23 cellular contexts compared by ENCODE assay signal in the genomic region with DNA sequence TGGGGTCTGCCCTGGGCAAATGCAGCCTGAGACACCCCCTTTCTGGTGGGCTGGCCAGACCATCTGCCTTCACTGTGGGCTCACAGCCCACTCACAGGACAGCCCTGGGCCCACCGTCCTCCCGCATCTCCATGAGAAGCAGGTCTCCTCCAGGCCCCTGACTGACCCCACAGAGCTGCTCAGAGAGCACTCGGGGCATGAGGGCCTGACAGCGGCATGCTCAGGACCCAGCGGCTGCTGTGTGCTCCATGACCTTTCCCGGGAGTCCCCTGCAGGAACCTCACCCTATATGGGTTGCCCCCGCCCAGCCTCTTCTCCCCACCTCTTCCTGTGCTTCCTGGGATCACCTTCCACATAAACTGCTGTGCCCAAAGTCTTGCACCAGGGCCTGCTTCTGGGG.
DNase-seq lines count a peak whose midpoint lies in the region; ATAC-seq, FAIRE-seq and TF ChIP-seq lines count a peak whose summit lies in the region.
"Had no signal": no experiment of that assay in that cellular context is flagged by ENCODE, and none has a peak within 500 bp of the region (broad histone marks: within the 10 kb centered on the region; RNA-seq: fewer than 3 reads in every experiment).

No MANE protein-coding gene starts in this region.

- H3K36me3 ChIP-seq in BLaER1 (no peaks in the 10 kb centered on the region), H1 (ENCODE audit: control insufficient read depth in 2 of 4, insufficient read depth in 4 of 4, low read length in 3 of 4) (no peaks in the 10 kb centered on the region), spleen (no peaks in the 10 kb centered on the region), kidney (ENCODE audit: control insufficient read depth in 1 of 2, insufficient read depth in 2 of 2, low read length in 2 of 2) (no peaks in the 10 kb centered on the region)
- H3K36me3 ChIP-seq in BLaER1 treated with 17β-estradiol and CSF1 and Interleukin-3, amounts not matched to agents 10 nM and 100 nM, result no peaks in the 10 kb centered on the region
- H3K36me3 ChIP-seq: BE2C had no signal

- no peak for TF ChIP-seq EP300 in H1 (IDR thresholded peaks at IDR 0.05; ENCODE audit: borderline replicate concordance in 1 of 2, low read depth in 2 of 2, low read length in 2 of 2)

- no peaks in the 10 kb centered on the region for H3K27me3 ChIP-seq in BLaER1
- peaks cover 0 to 15% (median 0%) of the 10 kb centered on the region in 11 experiments; a peak in 3 of 22 replicates for H3K27me3 ChIP-seq in BLaER1 treated with 17β-estradiol and CSF1 and Interleukin-3, amounts not matched to agents 10 nM and 100 nM
- H3K27me3 ChIP-seq in H1 (replicated peaks in 1 of 4; ENCODE audit: control insufficient read depth in 3 of 4, extremely low read depth in 1 of 4, insufficient read depth in 3 of 4, low read length in 3 of 4), result no peaks in the 10 kb centered on the region
- peaks cover 0 to 5% (median 0%) of the 10 kb centered on the region in 7 donors for H3K27me3 ChIP-seq in spleen (replicated peaks in 1 of 7)
- H3K27me3 ChIP-seq: BE2C had no signal

- DNase-seq in H1 (ENCODE audit: low read depth in 1 of 2, low spot score in 2 of 2) (no peak), spleen (peak; percentile 71), kidney (no peak), hypothalamus (lab: John Stamatoyannopoulos, UW) (no peak)
- DNase-seq: ACHN; BE2C; CD4-positive, CD25-positive, alpha-beta regulatory T cell; CD8-positive, alpha-beta memory T cell; COR-L47; DMS 273 treated with DMSO at 0.1 percent for 48 hours; DMS53; DND-41; EL; GOT3; H9; IMR-90 had no signal

- H4K5ac ChIP-seq in H1 (ENCODE audit: insufficient read length, low read depth, low read length), result no peak overlapping the region

- H3K23me2 ChIP-seq in H1 (ENCODE audit: low read depth, low read length), result no peaks in the 10 kb centered on the region

- H4K8ac ChIP-seq in H1 (ENCODE audit: extremely low read depth, insufficient read depth, low read length), result peak overlapping the region; percentile 1; the same call in 1 of the 2 replicates

- FAIRE-seq in H1 (lab: Jason Lieb, UNC) (no peak), kidney (lab: Jason Lieb, UNC) (no peak)
- FAIRE-seq: A204.1, GM12878, K562 had no signal

- no peaks in the 10 kb centered on the region for H3K79me2 ChIP-seq in H1 (ENCODE audit: control insufficient read depth in 1 of 2, insufficient read depth in 2 of 2, low read length in 2 of 2)

- POLR2A ChIA-PET in H1 (lab: Charles Lee; ENCODE audit: partially characterized antibody), result no interaction called here

- no peak for ATAC-seq in HG03469 (IDR thresholded peaks at IDR 0.05; ENCODE audit: unreplicated experiment)
- ATAC-seq: GM12878, K562 had no signal

- peak overlapping the region; percentile 80 for H3K27ac ChIP-seq in BLaER1
- H3K27ac ChIP-seq in BLaER1 treated with 17β-estradiol and CSF1 and Interleukin-3, amounts not matched to agents 10 nM and 100 nM, result peak overlapping the region in 4 of 11 experiments; percentile 51 to 68 (median 56); a peak in 6 of 22 replicates
- H3K27ac ChIP-seq in H1 (ENCODE audit: low read depth, low read length), result no peak overlapping the region
- H3K27ac ChIP-seq in spleen, result no peak overlapping the region
- no peak overlapping the region for H3K27ac ChIP-seq in kidney (ENCODE audit: low read depth in 2 of 2, low read length in 2 of 2)
- H3K27ac ChIP-seq: HL-60 had no signal

- H2AFZ ChIP-seq in H1 (ENCODE audit: low read length), result no peak overlapping the region

- H2BK20ac ChIP-seq in H1 (ENCODE audit: low read length), result no peak overlapping the region

- H3K56ac ChIP-seq in H1 (replicated peaks; ENCODE audit: insufficient read length, low read depth, low read length), result no peak overlapping the region

- no peak overlapping the region for H2BK12ac ChIP-seq in H1 (ENCODE audit: low read depth, low read length)

- H3K4me1 ChIP-seq in BLaER1, result peaks cover 100% of the 10 kb centered on the region
- H3K4me1 ChIP-seq in BLaER1 treated with 17β-estradiol and CSF1 and Interleukin-3, amounts not matched to agents 10 nM and 100 nM, result peaks cover 57 to 100% (median 100%) of the 10 kb centered on the region in 10 experiments
- peaks cover 0 to 9% (median 5%) of the 10 kb centered on the region in 4 experiments; a peak in 3 of 7 replicates for H3K4me1 ChIP-seq in H1 (replicated peaks in 1 of 4; ENCODE audit: control insufficient read depth in 3 of 4, insufficient read depth in 4 of 4, low read length in 3 of 4)
- peaks cover 0 to 8% (median 0%) of the 10 kb centered on the region in 6 donors for H3K4me1 ChIP-seq in spleen
- H3K4me1 ChIP-seq in kidney (ENCODE audit: control insufficient read depth in 1 of 2, insufficient read depth in 1 of 2, low read depth in 1 of 2, low read length in 2 of 2), result no peaks in the 10 kb centered on the region
- H3K4me1 ChIP-seq: BE2C had no signal

- H3K9ac ChIP-seq in BLaER1 (peak overlapping the region; percentile 63), H1 (replicated peaks in 1 of 4; ENCODE audit: extremely low read depth in 1 of 4, low read depth in 3 of 4, low read length in 3 of 4) (no peak overlapping the region), kidney (ENCODE audit: low read length in 2 of 2) (no peak overlapping the region)
- peak overlapping the region in 4 of 11 experiments; percentile 13 to 55 (median 42); a peak in 6 of 22 replicates for H3K9ac ChIP-seq in BLaER1 treated with 17β-estradiol and CSF1 and Interleukin-3, amounts not matched to agents 10 nM and 100 nM

- H2BK5ac ChIP-seq in H1 (ENCODE audit: low read depth, low read length), result no peak overlapping the region

- no peak overlapping the region for H4K91ac ChIP-seq in H1 (replicated peaks; ENCODE audit: insufficient read length, low read length)

- H3K18ac ChIP-seq in H1 (ENCODE audit: extremely low read depth, low read length), result no peak overlapping the region

- no peaks in the 10 kb centered on the region for H3K9me3 ChIP-seq in BLaER1
- H3K9me3 ChIP-seq in BLaER1 treated with 17β-estradiol and CSF1 and Interleukin-3, amounts not matched to agents 10 nM and 100 nM (replicated peaks in 1 of 11), result no peaks in the 10 kb centered on the region
- no peaks in the 10 kb centered on the region for H3K9me3 ChIP-seq in H1 (ENCODE audit: insufficient read depth in 2 of 2, low read depth in 1 of 2, low read length in 1 of 2)
- no peaks in the 10 kb centered on the region for H3K9me3 ChIP-seq in spleen
- no peaks in the 10 kb centered on the region for H3K9me3 ChIP-seq in kidney (ENCODE audit: control insufficient read depth in 1 of 2, low read length in 2 of 2)
- H3K9me3 ChIP-seq: BE2C had no signal

- H3K4me3 ChIP-seq in BLaER1 (no peak overlapping the region; the same call in 1 of the 2 replicates), H1 (ENCODE audit: extremely low read depth in 1 of 4, insufficient read depth in 2 of 4, low read depth in 3 of 4, low read length in 4 of 4) (no peak overlapping the region), spleen (no peak overlapping the region), kidney (ENCODE audit: low read length in 2 of 2) (no peak overlapping the region)
- peak overlapping the region in 1 of 10 experiments; percentile 17; a peak in 1 of 20 replicates for H3K4me3 ChIP-seq in BLaER1 treated with 17β-estradiol and CSF1 and Interleukin-3, amounts not matched to agents 10 nM and 100 nM
- H3K4me3 ChIP-seq: GM12878, K562 had no signal

- H2AK5ac ChIP-seq in H1 (ENCODE audit: low read depth, low read length), result no peak overlapping the region

- no peak overlapping the region for H3K14ac ChIP-seq in H1 (ENCODE audit: insufficient read length)

- intact Hi-C loops in spleen (cut with DNase I; ENCODE audit: low total_unique reads), result no loop called here
- intact Hi-C loops in kidney (cut with DNase I), result no loop called here

- no peaks in the 10 kb centered on the region for H3K79me1 ChIP-seq in H1 (ENCODE audit: low read depth, low read length)

- TF ChIP-seq RAD21 in H1 (IDR thresholded peaks at IDR 0.05 in 1 of 2, conservative IDR thresholded peaks at IDR 0.05 in 1 of 2; ENCODE audit: low read depth in 2 of 2, low read length in 2 of 2), result no peak

- no peak overlapping the region for H2BK120ac ChIP-seq in H1 (replicated peaks; ENCODE audit: low read depth, low read length)

- peak overlapping the region; percentile 89 for H3K4me2 ChIP-seq in BLaER1
- peak overlapping the region; percentile 74 to 94 (median 84); a peak in 21 of 22 replicates for H3K4me2 ChIP-seq in BLaER1 treated with 17β-estradiol and CSF1 and Interleukin-3, amounts not matched to agents 10 nM and 100 nM
- H3K4me2 ChIP-seq in H1 (ENCODE audit: insufficient read depth in 1 of 2, low read depth in 2 of 2, low read length in 2 of 2), result no peak overlapping the region

- WGBS in H1 (ENCODE audit: extremely low coverage in 1 of 2, insufficient coverage in 1 of 2, insufficient read length in 1 of 2, insufficient replicate concordance in 2 of 2, low coverage in 1 of 2, low lambda C conversion rate in 2 of 2, missing lambda C conversion rate in 1 of 2), 2 experiments, result 87% methylated on average over 5 of the region's 7 CpGs; no CpG with 5 or more reads in 1 of the 2 experiments
- WGBS in spleen, 5 donors, result 85 to 94% (median 91%) methylated on average over 6 to 7 of the region's 7 CpGs

- no peak overlapping the region for H3K4ac ChIP-seq in H1 (replicated peaks; ENCODE audit: insufficient read length, low read depth, low read length)

- CTCF ChIA-PET in H1 (lab: Charles Lee; ENCODE audit: partially characterized antibody), result interaction anchor here (0.7 kb wide), 1 partner anchor 14 kb away, joined by 3 read pairs; no protein-coding TSS in a partner anchor

- no peak for TF ChIP-seq POLR2A in H1 (IDR thresholded peaks at IDR 0.05; ENCODE audit: control extremely low read depth in 1 of 2, low read depth in 2 of 2, low read length in 2 of 2)
- no peak for TF ChIP-seq POLR2A in spleen (IDR thresholded peaks at IDR 0.05)

- no peak overlapping the region for H2BK15ac ChIP-seq in H1 (ENCODE audit: low read length)

- no peak overlapping the region for H3K23ac ChIP-seq in H1 (ENCODE audit: insufficient read length)

- no peak for TF ChIP-seq CTCF in H1 (IDR thresholded peaks at IDR 0.05; ENCODE audit: control extremely low read depth in 1 of 3, insufficient read depth in 1 of 3, low read depth in 1 of 3, low read length in 3 of 3)
- no peak for TF ChIP-seq CTCF in spleen (IDR thresholded peaks at IDR 0.05 in 8 of 11, conservative IDR thresholded peaks at IDR 0.05 in 3 of 11)
- no peak for TF ChIP-seq CTCF in kidney (IDR thresholded peaks at IDR 0.05; ENCODE audit: borderline replicate concordance, extremely low read depth, insufficient read depth)

- H4K20me1 ChIP-seq in BLaER1, result no peaks in the 10 kb centered on the region
- no peaks in the 10 kb centered on the region for H4K20me1 ChIP-seq in BLaER1 treated with 17β-estradiol and CSF1 and Interleukin-3, amounts not matched to agents 10 nM and 100 nM
- no peaks in the 10 kb centered on the region for H4K20me1 ChIP-seq in H1 (replicated peaks in 1 of 2; ENCODE audit: control insufficient read depth in 1 of 2, insufficient read depth in 2 of 2, low read length in 2 of 2)

TF ChIP-seq in H1, 55 proteins besides CTCF, POLR2A, EP300 and RAD21 (continues in another document):
- TF ChIP-seq CHD2 (IDR thresholded peaks at IDR 0.05; ENCODE audit: low read length), result no peak
- no peak for TF ChIP-seq SP4 (IDR thresholded peaks at IDR 0.05; ENCODE audit: low read length)
- no peak for TF ChIP-seq ASH2L (IDR thresholded peaks at IDR 0.05; ENCODE audit: low read length)
- TF ChIP-seq NANOG (IDR thresholded peaks at IDR 0.05; ENCODE audit: insufficient read depth, low read depth, low read length, poor library complexity, severe bottlenecking), result no peak

Comparison
In these comparisons a context has a peak if more than half of its experiments do, and no peak if none do; other contexts are left out.
1. H3K4me2 ChIP-seq: peak in BLaER1 (single experiment) and BLaER1 treated with 17β-estradiol and CSF1 and Interleukin-3, amounts not matched to agents 10 nM and 100 nM (11 of 11); none in H1 (0 of 2).